Comparison of ENCODE assay signal across 9 cellular contexts in the genomic region with DNA sequence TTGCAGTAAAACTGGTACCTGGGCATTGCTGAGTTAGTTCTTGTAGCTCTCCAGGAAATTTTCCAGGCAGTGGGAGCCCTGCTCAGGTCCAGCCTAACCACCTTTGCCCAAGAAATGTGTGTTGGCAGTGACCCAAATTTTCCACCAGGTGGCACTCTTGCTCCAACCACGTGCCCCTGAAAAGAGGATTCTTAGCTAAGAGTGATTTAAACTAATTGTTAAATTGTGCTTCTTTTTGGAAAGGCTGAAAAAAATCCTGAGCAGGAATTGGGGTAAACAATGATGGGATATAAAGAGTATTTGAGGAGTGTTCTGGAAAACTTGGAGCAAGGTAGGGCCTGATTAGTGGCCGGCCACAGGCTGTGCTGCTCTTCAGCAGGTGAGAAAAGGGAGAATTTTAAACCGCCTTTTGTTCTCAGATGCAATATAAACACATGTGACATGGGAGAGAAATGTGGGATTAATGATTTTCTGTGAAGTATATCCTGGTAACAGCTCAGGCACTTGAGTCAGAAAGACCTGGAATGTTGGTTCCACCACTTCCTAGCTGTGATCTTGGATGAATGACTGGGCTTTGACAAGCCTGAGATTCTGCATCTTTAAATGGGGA.
A peak's percentile ranks its signal among the peaks of the same experiment; 100 is the strongest.
DNase-seq lines count a peak whose midpoint lies in the region; ATAC-seq and TF ChIP-seq lines count a peak whose summit lies in the region.
"Had no signal": no experiment of that assay in that cellular context is flagged by ENCODE, and none has a peak within 500 bp of the region (broad histone marks: within the 10 kb centered on the region; RNA-seq: fewer than 3 reads in every experiment).

No MANE protein-coding gene starts in this region.

- intact Hi-C loops in heart left ventricle (cut with DNase I), result loop anchor here (1.0 to 10.0 kb wide), 19 partner anchors 107 to 675 kb away; a partner anchor contains a TSS
- intact Hi-C loops in prostate gland (cut with DNase I), result loop anchor here (1.0 to 2.0 kb wide), 2 partner anchors 495 to 551 kb away; no protein-coding TSS in a partner anchor

- TF ChIP-seq CTCF in heart left ventricle (IDR thresholded peaks at IDR 0.05) (peak; percentile 89 to 96 (median 92)), prostate gland (IDR thresholded peaks at IDR 0.05) (peak; percentile 86 to 94 (median 92))

- peak; percentile 25 for DNase-seq in NK-92 treated with Interleukin-12 subunit alpha and Interleukin-12 subunit beta, amount 100 ng/mL, for 24 hours (lab: John Stamatoyannopoulos, UW)
- no peak for DNase-seq in NK-92 (lab: John Stamatoyannopoulos, UW; ENCODE audit: unreplicated experiment)
- peak; percentile 38 for DNase-seq in MG63
- peak; percentile 27 to 65 (median 51) for DNase-seq in T-helper 17 cell
- peak; percentile 83 for DNase-seq in adipocyte (ENCODE audit: low read depth)
- peak; percentile 54 to 78 (median 68) for DNase-seq in heart left ventricle
- peak; percentile 86 for DNase-seq in prostate gland (ENCODE audit: low spot score)

- H3K4me1 ChIP-seq in adipocyte (ENCODE audit: control insufficient read depth, insufficient read depth, low read length) (peaks cover 18% of the 10 kb centered on the region), heart left ventricle (peaks cover 0 to 60% (median 19%) of the 10 kb centered on the region in 12 donors), prostate gland (replicated peaks) (peaks cover 12% of the 10 kb centered on the region)

- H3K9me3 ChIP-seq in MG63 (no peaks in the 10 kb centered on the region), T-helper 17 cell (ENCODE audit: control insufficient read depth, low read length, poor library complexity, severe bottlenecking) (no peaks in the 10 kb centered on the region), adipocyte (ENCODE audit: control insufficient read depth, low read length) (no peaks in the 10 kb centered on the region), heart left ventricle (no peaks in the 10 kb centered on the region), prostate gland (no peaks in the 10 kb centered on the region)

- H3K27me3 ChIP-seq in MG63 (no peaks in the 10 kb centered on the region), adipocyte (replicated peaks; ENCODE audit: control insufficient read depth, insufficient read depth, low read length) (no peaks in the 10 kb centered on the region), heart left ventricle (no peaks in the 10 kb centered on the region), prostate gland (replicated peaks; ENCODE audit: insufficient read depth) (no peaks in the 10 kb centered on the region)

- no peak overlapping the region for H3K27ac ChIP-seq in heart left ventricle
- peak overlapping the region in 1 of 2 donors; percentile 12 for H3K27ac ChIP-seq in prostate gland

- H3K36me3 ChIP-seq in MG63 (no peaks in the 10 kb centered on the region), adipocyte (ENCODE audit: control insufficient read depth, insufficient read depth, low read length, severe bottlenecking) (no peaks in the 10 kb centered on the region), heart left ventricle (no peaks in the 10 kb centered on the region), prostate gland (no peaks in the 10 kb centered on the region)

- no peaks in the 10 kb centered on the region for H3K36me3 Mint-ChIP-seq in T-helper 17 cell (ENCODE audit: low read depth)

- ATAC-seq in T-helper 17 cell (peak; percentile 52), heart left ventricle (peak in 3 of 4 donors; percentile 31 to 68 (median 68)), HG02678 (IDR thresholded peaks at IDR 0.05; ENCODE audit: unreplicated experiment) (no peak)

- TF ChIP-seq POLR2A in heart left ventricle (IDR thresholded peaks at IDR 0.05) (no peak), prostate gland (IDR thresholded peaks at IDR 0.05) (no peak)

- H3K4me1 Mint-ChIP-seq in T-helper 17 cell, result peaks cover 27% of the 10 kb centered on the region

- 63 to 95% (median 77%) methylated on average over 2 to 3 of the region's 3 CpGs for WGBS in heart left ventricle, 4 donors
- 36% methylated on average over 3 of the region's 3 CpGs for WGBS in prostate gland

- H3K4me3 ChIP-seq in MG63, result no peak overlapping the region
- no peak overlapping the region for H3K4me3 ChIP-seq in adipocyte (ENCODE audit: low read length)
- H3K4me3 ChIP-seq in heart left ventricle, result no peak overlapping the region
- no peak overlapping the region for H3K4me3 ChIP-seq in prostate gland

- H3K27ac Mint-ChIP-seq in T-helper 17 cell, result no peak overlapping the region
- H3K27ac Mint-ChIP-seq: stimulated activated naive CD8-positive, alpha-beta T cell treated with anti-CD3 and anti-CD28 coated beads, Interleukin-15, Interleukin-2, amounts not matched to agents 100 ng/mL and 50 ng/mL, for 24 hours had no signal

- H3K4me3 Mint-ChIP-seq in T-helper 17 cell, result peak overlapping the region; percentile 39
- H3K4me3 Mint-ChIP-seq: stimulated activated naive CD8-positive, alpha-beta T cell treated with anti-CD3 and anti-CD28 coated beads, Interleukin-15, Interleukin-2, amounts not matched to agents 100 ng/mL and 50 ng/mL, for 24 hours had no signal

- H3K27me3 Mint-ChIP-seq in T-helper 17 cell, result no peaks in the 10 kb centered on the region

- H3K9ac ChIP-seq in adipocyte (ENCODE audit: low read length), result no peak overlapping the region
